Comparison of ENCODE assay signal across 8 cellular contexts in genomic region chr3:34106879-34107278, GRCh38.
DNase-seq lines count a peak whose midpoint lies in the region; ATAC-seq and TF ChIP-seq lines count a peak whose summit lies in the region.

No MANE protein-coding gene starts in this region.

- no peak overlapping the region for H3K27ac ChIP-seq in endodermal cell (ENCODE audit: low read depth, low read length)
- no peak overlapping the region for H3K27ac ChIP-seq in spleen

- H3K36me3 Mint-ChIP-seq in endodermal cell (ENCODE audit: low read depth): no peaks in the 10 kb centered on the region

- peak; percentile 46 for ATAC-seq in HG02759 (IDR thresholded peaks at IDR 0.05; ENCODE audit: unreplicated experiment)

- 80 to 88% methylated on average over 1 to 2 of the region's 2 CpGs for WGBS in endodermal cell (ENCODE audit: insufficient coverage in 1 of 2, insufficient read length in 1 of 2), 2 experiments
- 47 to 53% (median 47%) methylated on average over 2 of the region's 2 CpGs for WGBS in spleen, 5 donors

- H3K4me1 ChIP-seq in endodermal cell (ENCODE audit: control insufficient read depth, insufficient read depth, low read length) (no peaks in the 10 kb centered on the region), spleen (peaks cover 0 to 7% (median 0%) of the 10 kb centered on the region in 6 donors)

- peaks cover 72% of the 10 kb centered on the region for H3K27me3 ChIP-seq in endodermal cell (ENCODE audit: control insufficient read depth, insufficient read depth, low read length, poor library complexity, severe bottlenecking)
- H3K27me3 ChIP-seq in spleen (replicated peaks in 1 of 7): no peaks in the 10 kb centered on the region
- no peaks in the 10 kb centered on the region for H3K27me3 ChIP-seq in MG63

- no peak overlapping the region for H3K9ac ChIP-seq in endodermal cell (ENCODE audit: extremely low read depth, low read length, poor library complexity, severe bottlenecking)

- TF ChIP-seq CTCF in endodermal cell (conservative IDR thresholded peaks at IDR 0.05): peak; percentile 91
- TF ChIP-seq CTCF in spleen (IDR thresholded peaks at IDR 0.05 in 8 of 11, conservative IDR thresholded peaks at IDR 0.05 in 3 of 11): peak in 7 of 11 experiments; percentile 16 to 57 (median 42)

- TF ChIP-seq POLR2A in spleen (IDR thresholded peaks at IDR 0.05): no peak

- H3K4me1 Mint-ChIP-seq in endodermal cell: peaks cover 3% of the 10 kb centered on the region

- no peaks in the 10 kb centered on the region for H3K9me3 Mint-ChIP-seq in endodermal cell

- H3K27me3 Mint-ChIP-seq in endodermal cell (ENCODE audit: insufficient read depth): peaks cover 47% of the 10 kb centered on the region

- DNase-seq in stimulated activated CD4-positive, alpha-beta T cell treated with anti-CD3 and anti-CD28 coated beads, Interleukin-2, amount 100 ng/mL, for 48 hours: peak; percentile 2 to 12
- DNase-seq in stimulated activated CD4-positive, alpha-beta T cell treated with anti-CD3 and anti-CD28 coated beads, Interleukin-4, amount 100 ng/mL, for 1 hour: no peak
- peak; percentile 81 for DNase-seq in NCI-H69 (lab: John Stamatoyannopoulos, UW)
- peak; percentile 90 for DNase-seq in endodermal cell
- no peak for DNase-seq in spleen
- DNase-seq in MG63: no peak
- no peak for DNase-seq in effector CD4-positive, alpha-beta T cell

- no peak overlapping the region for H3K4me3 Mint-ChIP-seq in endodermal cell

- H3K36me3 ChIP-seq in endodermal cell (ENCODE audit: control insufficient read depth, insufficient read depth, low read length): no peaks in the 10 kb centered on the region
- no peaks in the 10 kb centered on the region for H3K36me3 ChIP-seq in spleen
- no peaks in the 10 kb centered on the region for H3K36me3 ChIP-seq in MG63

- no peak overlapping the region for H3K27ac Mint-ChIP-seq in endodermal cell

- H3K4me3 ChIP-seq in endodermal cell (ENCODE audit: low read length) (no peak overlapping the region), spleen (no peak overlapping the region), MG63 (no peak overlapping the region)

- intact Hi-C loops in spleen (cut with DNase I; ENCODE audit: low total_unique reads): no loop called here

- H3K9me3 ChIP-seq in endodermal cell (ENCODE audit: control insufficient read depth, low read length) (peaks cover 13% of the 10 kb centered on the region), spleen (no peaks in the 10 kb centered on the region), MG63 (no peaks in the 10 kb centered on the region)

Comparison
In these comparisons a context has a peak if more than half of its experiments do, and no peak if none do; other contexts are left out.
1. DNase-seq: peak in stimulated activated CD4-positive, alpha-beta T cell treated with anti-CD3 and anti-CD28 coated beads, Interleukin-2, amount 100 ng/mL, for 48 hours (2 of 2), NCI-H69 (single experiment) and endodermal cell (single experiment); none in stimulated activated CD4-positive, alpha-beta T cell treated with anti-CD3 and anti-CD28 coated beads, Interleukin-4, amount 100 ng/mL, for 1 hour (single experiment), spleen (single experiment), MG63 (single experiment) and effector CD4-positive, alpha-beta T cell (single experiment).